11 cellular contexts compared by ENCODE assay signal in the genomic region with DNA sequence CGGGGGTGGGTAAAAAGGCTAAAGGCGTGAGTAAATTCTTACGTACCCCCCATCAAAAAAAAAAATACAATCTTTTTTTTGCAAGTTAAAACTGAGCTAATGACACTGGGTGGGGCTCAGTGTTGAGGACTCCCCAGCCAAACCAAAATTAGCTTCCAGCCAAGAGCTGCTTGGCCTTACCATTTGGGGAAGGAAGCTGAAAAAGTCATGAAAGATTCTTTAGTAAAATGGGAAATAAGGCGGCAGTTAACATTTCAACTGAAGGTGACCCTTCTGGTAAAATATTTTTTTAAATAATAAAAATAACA. TPM values are rescaled to one million over a fixed set of nuclear protein-coding genes. Genes with fewer than 3 reads are reported as not detected.
DNase-seq lines count a peak whose midpoint lies in the region; ATAC-seq and TF ChIP-seq lines count a peak whose summit lies in the region.
"Had no signal": no experiment of that assay in that cellular context is flagged by ENCODE, and none has a peak within 500 bp of the region (broad histone marks: within the 10 kb centered on the region; RNA-seq: fewer than 3 reads in every experiment).

No MANE protein-coding gene starts in this region.

- H3K27me3 Mint-ChIP-seq in dendritic cell treated with granulocyte-macrophage colony-stimulating factor and Interleukin-4, amounts not matched to agents 40 ng/mL and 50 ng/mL, for 4 days = no peaks in the 10 kb centered on the region

- no peaks in the 10 kb centered on the region for H3K9me3 Mint-ChIP-seq in dendritic cell treated with granulocyte-macrophage colony-stimulating factor and Interleukin-4, amounts not matched to agents 40 ng/mL and 50 ng/mL, for 4 days
- H3K9me3 Mint-ChIP-seq: brain had no signal

- H3K36me3 ChIP-seq in DND-41 (ENCODE audit: insufficient read depth, low read length) (no peaks in the 10 kb centered on the region; the same call in 1 of the 2 replicates), OCI-LY3 (replicated peaks; ENCODE audit: low read depth, low read length) (no peaks in the 10 kb centered on the region), osteoblast (ENCODE audit: insufficient read depth, low read length) (peaks cover 59% of the 10 kb centered on the region)

- no peak for DNase-seq in DND-41
- no peak for DNase-seq in osteoblast (ENCODE audit: insufficient read length, low spot score, missing footprints)
- DNase-seq in kidney tubule cell (ENCODE audit: low spot score) = no peak
- DNase-seq in mucosa of gallbladder (ENCODE audit: low spot score) = no peak
- DNase-seq in glomerular visceral epithelial cell (ENCODE audit: extremely low spot score) = no peak
- no peak for DNase-seq in islet precursor cell
- DNase-seq: left cardiac atrium; stimulated activated CD8-positive, alpha-beta memory T cell treated with anti-CD3 and anti-CD28 coated beads, Interleukin-4, amount 100 ng/mL, for 48 hours had no signal

- H2AFZ ChIP-seq in DND-41 (ENCODE audit: low read depth, low read length) = peak overlapping the region; percentile 40
- no peak overlapping the region for H2AFZ ChIP-seq in OCI-LY3 (ENCODE audit: low read depth, low read length)
- H2AFZ ChIP-seq in osteoblast (ENCODE audit: low read length) = no peak overlapping the region

- H3K27me3 ChIP-seq in DND-41 (ENCODE audit: insufficient read depth, low read length, poor library complexity) = no peaks in the 10 kb centered on the region
- no peaks in the 10 kb centered on the region for H3K27me3 ChIP-seq in OCI-LY3 (ENCODE audit: low read depth, low read length)
- H3K27me3 ChIP-seq in osteoblast (ENCODE audit: insufficient read depth, low read length) = no peaks in the 10 kb centered on the region

- H3K4me2 ChIP-seq in DND-41 (ENCODE audit: insufficient read depth, low read length) (peak overlapping the region; percentile 45), OCI-LY3 (ENCODE audit: low read length) (peak overlapping the region; percentile 88), osteoblast (ENCODE audit: insufficient read depth, low read length) (peak overlapping the region; percentile 75)

- H3K4me1 ChIP-seq in DND-41 (ENCODE audit: insufficient read depth, low read length) (peaks cover 60% of the 10 kb centered on the region), OCI-LY3 (ENCODE audit: low read length) (peaks cover 63% of the 10 kb centered on the region), osteoblast (ENCODE audit: insufficient read depth, low read length) (peaks cover 96% of the 10 kb centered on the region)

- 0 out of 3 replicates have a peak, but pooled peaks have one; percentile 4 for ATAC-seq in DND-41 (ENCODE audit: insufficient read depth, low read depth)

- H3K9ac ChIP-seq in DND-41 (ENCODE audit: low read depth, low read length) (peak overlapping the region; percentile 48), OCI-LY3 (ENCODE audit: low read length) (peak overlapping the region; percentile 28)

- H3K4me3 Mint-ChIP-seq in dendritic cell treated with granulocyte-macrophage colony-stimulating factor and Interleukin-4, amounts not matched to agents 40 ng/mL and 50 ng/mL, for 4 days = peak overlapping the region; percentile 48

- H3K27ac Mint-ChIP-seq in dendritic cell treated with granulocyte-macrophage colony-stimulating factor and Interleukin-4, amounts not matched to agents 40 ng/mL and 50 ng/mL, for 4 days = peak overlapping the region; percentile 84

- intact Hi-C loops in dendritic cell treated with granulocyte-macrophage colony-stimulating factor and Interleukin-4, amounts not matched to agents 40 ng/mL and 50 ng/mL, for 4 days (cut with micrococcal nuclease) = no loop called here

- no peaks in the 10 kb centered on the region for H4K20me1 ChIP-seq in DND-41 (ENCODE audit: insufficient read depth, low read length)
- peaks cover 11% of the 10 kb centered on the region; the same call in 1 of the 2 replicates for H4K20me1 ChIP-seq in OCI-LY3 (ENCODE audit: insufficient read depth, low read length)
- peaks cover 62% of the 10 kb centered on the region for H4K20me1 ChIP-seq in osteoblast (ENCODE audit: insufficient read depth, low read length)

- H3K9me3 ChIP-seq in DND-41 (ENCODE audit: insufficient read depth, low read length, severe bottlenecking) = no peaks in the 10 kb centered on the region
- H3K9me3 ChIP-seq in OCI-LY3 (ENCODE audit: insufficient read depth, low read length) = no peaks in the 10 kb centered on the region
- H3K9me3 ChIP-seq in osteoblast (ENCODE audit: low read depth, low read length) = no peaks in the 10 kb centered on the region

- H3K79me2 ChIP-seq in DND-41 (ENCODE audit: insufficient read depth, low read length) = peaks cover 51% of the 10 kb centered on the region
- peaks cover 47% of the 10 kb centered on the region for H3K79me2 ChIP-seq in OCI-LY3 (ENCODE audit: low read length)
- H3K79me2 ChIP-seq in osteoblast (ENCODE audit: insufficient read depth, low read length) = peaks cover 100% of the 10 kb centered on the region

- peaks cover 97% of the 10 kb centered on the region for H3K4me1 Mint-ChIP-seq in dendritic cell treated with granulocyte-macrophage colony-stimulating factor and Interleukin-4, amounts not matched to agents 40 ng/mL and 50 ng/mL, for 4 days (ENCODE audit: low read depth)

- peak overlapping the region; percentile 88 for H3K27ac ChIP-seq in DND-41 (ENCODE audit: low read length)
- peak overlapping the region; percentile 1; the same call in 1 of the 2 replicates for H3K27ac ChIP-seq in OCI-LY3 (ENCODE audit: low read length)
- peak overlapping the region; percentile 95 for H3K27ac ChIP-seq in osteoblast (ENCODE audit: low read depth, low read length)

- TF ChIP-seq CTCF in DND-41 (IDR thresholded peaks at IDR 0.05; ENCODE audit: borderline replicate concordance, extremely low read depth, low read length, poor library complexity, severe bottlenecking) (no peak), OCI-LY3 (IDR thresholded peaks at IDR 0.05; ENCODE audit: low read depth, low read length) (no peak), osteoblast (IDR thresholded peaks at IDR 0.05; ENCODE audit: extremely low read depth, low read depth, low read length) (no peak)

- H3K36me3 Mint-ChIP-seq in dendritic cell treated with granulocyte-macrophage colony-stimulating factor and Interleukin-4, amounts not matched to agents 40 ng/mL and 50 ng/mL, for 4 days (ENCODE audit: low read depth) = peaks cover 72% of the 10 kb centered on the region

- H3K4me3 ChIP-seq in DND-41 (ENCODE audit: low read depth in 1 of 2, low read length in 2 of 2) (peak overlapping the region in 1 of 2 experiments; percentile 28; a peak in 1 of 4 replicates), OCI-LY3 (ENCODE audit: low read length) (peak overlapping the region; percentile 26), osteoblast (ENCODE audit: insufficient read depth, low read length) (no peak overlapping the region)

RNA-seq across cellular contexts. Expression of a gene that starts 16.4 kb away (rescaled TPM):
- total RNA-seq in osteoblast (76.0 and 81.6 TPM in 2 replicates), mucosa of gallbladder (20.0 TPM)

Comparison
In these comparisons a context has a peak if more than half of its experiments do, and no peak if none do; other contexts are left out.
1. H3K27ac ChIP-seq: peak in every context shown above with its lines; median percentile 95 in osteoblast; 88 in DND-41; 1 in OCI-LY3.